In the genomic region with DNA sequence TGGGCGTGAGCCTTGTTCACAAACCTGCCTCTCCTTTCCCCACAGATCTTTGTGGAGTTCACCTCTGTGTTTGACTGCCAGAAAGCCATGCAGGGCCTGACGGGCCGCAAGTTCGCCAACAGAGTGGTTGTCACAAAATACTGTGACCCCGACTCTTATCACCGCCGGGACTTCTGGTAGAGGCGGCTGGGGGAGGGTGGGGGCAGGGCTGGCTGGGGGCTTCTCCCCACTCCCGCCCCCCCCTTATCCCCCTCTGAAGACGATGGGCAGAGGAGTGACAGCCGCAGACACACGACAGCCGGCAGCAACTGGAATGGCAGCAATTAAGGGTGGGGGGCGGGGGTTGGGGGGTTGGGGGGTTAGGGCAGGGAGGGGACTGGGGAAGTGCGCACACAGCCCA, we compare ENCODE assay signal across 1 cellular context.
TF ChIP-seq lines count a peak whose summit lies in the region.

No MANE protein-coding gene starts in this region.

TF ChIP-seq in HCT116, 20 proteins besides CTCF, POLR2A, EP300 and RAD21:
- TF ChIP-seq EZH2phosphoT487 (IDR thresholded peaks at IDR 0.05; ENCODE audit: borderline replicate concordance): no peak
- TF ChIP-seq SIN3A (IDR thresholded peaks at IDR 0.05; ENCODE audit: low read depth): no peak
- TF ChIP-seq TCF7L2 (IDR thresholded peaks at IDR 0.05; ENCODE audit: borderline replicate concordance, extremely low read depth, insufficient read depth, insufficient read length): no peak
- no peak for TF ChIP-seq EGR1 (IDR thresholded peaks at IDR 0.05; ENCODE audit: low read depth)
- TF ChIP-seq CEBPB (IDR thresholded peaks at IDR 0.05; ENCODE audit: low read depth): no peak
- TF ChIP-seq MAX (IDR thresholded peaks at IDR 0.05): no peak
- TF ChIP-seq ZNF274 (IDR thresholded peaks at IDR 0.05; ENCODE audit: low read depth, low read length): no peak
- TF ChIP-seq YY1 (IDR thresholded peaks at IDR 0.05; ENCODE audit: extremely low read depth, insufficient replicate concordance, low read depth, low read length): no peak
